ENCODE assay signal across 8 cellular contexts in genomic region chr14:30620178-30620577, GRCh38. TPM values are rescaled to one million over a fixed set of nuclear protein-coding genes. Genes with fewer than 3 reads are reported as not detected.
DNase-seq lines count a peak whose midpoint lies in the region; ATAC-seq and TF ChIP-seq lines count a peak whose summit lies in the region.

No MANE protein-coding gene starts in this region.

- peaks cover 6% of the 10 kb centered on the region for H3K27me3 Mint-ChIP-seq in glutamatergic neuron (ENCODE audit: unreplicated experiment)

- no peaks in the 10 kb centered on the region for H3K36me3 Mint-ChIP-seq in glutamatergic neuron (ENCODE audit: unreplicated experiment)

- H3K27ac Mint-ChIP-seq in glutamatergic neuron (ENCODE audit: unreplicated experiment): no peak overlapping the region

- H3K9me3 Mint-ChIP-seq in glutamatergic neuron (ENCODE audit: unreplicated experiment): peaks cover 10% of the 10 kb centered on the region

- DNase-seq in NOMO-1 treated with DMSO at 0.1 percent for 48 hours (lab: John Stamatoyannopoulos, UW; ENCODE audit: unreplicated experiment) (peak; percentile 82), fibroblast of mammary gland (ENCODE audit: low read depth) (peak; percentile 62), glutamatergic neuron (no peak), UCSD-AML1 (lab: John Stamatoyannopoulos, UW; ENCODE audit: unreplicated experiment) (no peak), OCI-M2 (lab: John Stamatoyannopoulos, UW; ENCODE audit: unreplicated experiment) (no peak)
- DNase-seq in stimulated activated CD4-positive, alpha-beta T cell treated with anti-CD3 and anti-CD28 coated beads, Interleukin-12 subunit alpha, Interleukin-12 subunit beta, amount 100 ng/mL, for 4 hours: no peak

- no peak for TF ChIP-seq POLR2A in GM18505 (IDR thresholded peaks at IDR 0.05; ENCODE audit: borderline replicate concordance, extremely low read depth, insufficient read depth, insufficient read length)

- H3K4me1 Mint-ChIP-seq in glutamatergic neuron (ENCODE audit: low read depth, unreplicated experiment): peaks cover 13% of the 10 kb centered on the region

- no peak overlapping the region for H3K4me3 ChIP-seq in fibroblast of mammary gland (ENCODE audit: control insufficient read depth, low read depth, low read length)

- TF ChIP-seq CTCF in fibroblast of mammary gland (conservative IDR thresholded peaks at IDR 0.05; ENCODE audit: control insufficient read depth, insufficient read depth, low read depth, low read length) (no peak), glutamatergic neuron (IDR thresholded peaks at IDR 0.05; ENCODE audit: partially characterized antibody, unreplicated experiment) (no peak)

- no peak overlapping the region for H3K4me3 Mint-ChIP-seq in glutamatergic neuron (ENCODE audit: unreplicated experiment)

- ATAC-seq in GM18505 (IDR thresholded peaks at IDR 0.05; ENCODE audit: unreplicated experiment) (peak; percentile 38), HG02623 (IDR thresholded peaks at IDR 0.05; ENCODE audit: unreplicated experiment) (peak; percentile 35)

RNA-seq across cellular contexts. Expression of gene SCFD1, which starts 1.9 kb away (rescaled TPM):
- 68.9 TPM for total RNA-seq in glutamatergic neuron (ENCODE audit: unreplicated experiment)

Comparison
In these comparisons a context has a peak if more than half of its experiments do, and no peak if none do; other contexts are left out.
1. DNase-seq: peak in NOMO-1 treated with DMSO at 0.1 percent for 48 hours (single experiment) and fibroblast of mammary gland (single experiment); none in stimulated activated CD4-positive, alpha-beta T cell treated with anti-CD3 and anti-CD28 coated beads, Interleukin-12 subunit alpha, Interleukin-12 subunit beta, amount 100 ng/mL, for 4 hours (single experiment), glutamatergic neuron (single experiment), UCSD-AML1 (single experiment) and OCI-M2 (single experiment).